ENCODE assay signal across 19 cellular contexts in genomic region chr3:62451211-62451892, GRCh38.
DNase-seq lines count a peak whose midpoint lies in the region; ATAC-seq, FAIRE-seq and TF ChIP-seq lines count a peak whose summit lies in the region.
"Had no signal": no experiment of that assay in that cellular context is flagged by ENCODE, and none has a peak within 500 bp of the region (broad histone marks: within the 10 kb centered on the region; RNA-seq: fewer than 3 reads in every experiment).

No MANE protein-coding gene starts in this region.

- H3K36me3 ChIP-seq in CD8-positive, alpha-beta T cell (ENCODE audit: insufficient read depth, low read length): no peaks in the 10 kb centered on the region
- H3K36me3 ChIP-seq in K562 (ENCODE audit: control insufficient read depth, insufficient read depth, low read length): no peaks in the 10 kb centered on the region
- no peaks in the 10 kb centered on the region for H3K36me3 ChIP-seq in tibial nerve
- H3K36me3 ChIP-seq in MM.1S (replicated peaks; ENCODE audit: insufficient read depth, low read length): no peaks in the 10 kb centered on the region
- H3K36me3 ChIP-seq: BE2C, SJSA1 had no signal

- no peaks in the 10 kb centered on the region for H3K27me3 ChIP-seq in CD8-positive, alpha-beta T cell (ENCODE audit: insufficient read depth, low read length)
- no peaks in the 10 kb centered on the region for H3K27me3 ChIP-seq in K562 (ENCODE audit: control insufficient read depth in 2 of 2, insufficient read depth in 2 of 2, low read length in 2 of 2)
- H3K27me3 ChIP-seq in tibial nerve: no peaks in the 10 kb centered on the region
- H3K27me3 ChIP-seq in MM.1S (replicated peaks; ENCODE audit: insufficient read depth, low read length): no peaks in the 10 kb centered on the region
- H3K27me3 ChIP-seq: BE2C, SJSA1 had no signal

- no peaks in the 10 kb centered on the region for H3K9me3 ChIP-seq in CD8-positive, alpha-beta T cell (ENCODE audit: low read length)
- H3K9me3 ChIP-seq in K562 (replicated peaks; ENCODE audit: control insufficient read depth, insufficient read depth, low read depth, low read length) (no peaks in the 10 kb centered on the region), tibial nerve (no peaks in the 10 kb centered on the region), MM.1S (replicated peaks; ENCODE audit: insufficient read depth, low read length) (no peaks in the 10 kb centered on the region)
- H3K9me3 ChIP-seq: BE2C, SJSA1 had no signal

- no peak for TF ChIP-seq CTCF in CD8-positive, alpha-beta T cell (IDR thresholded peaks at IDR 0.05)
- TF ChIP-seq CTCF in K562 (IDR thresholded peaks at IDR 0.05 in 2 of 3, conservative IDR thresholded peaks at IDR 0.05 in 1 of 3; ENCODE audit: insufficient read depth in 2 of 3, low read depth in 1 of 3, low read length in 3 of 3): no peak
- TF ChIP-seq CTCF in tibial nerve (IDR thresholded peaks at IDR 0.05): no peak
- no peak for TF ChIP-seq CTCF in MM.1S (IDR thresholded peaks at IDR 0.05; ENCODE audit: low read length)

- H3K4me2 ChIP-seq in K562 (ENCODE audit: insufficient read depth, low read length) (no peak overlapping the region), MM.1S (ENCODE audit: low read depth, low read length) (no peak overlapping the region)

- no TSS peak for BruUV-seq in K562 (replicated peaks; lab: Mats Ljungman, UMichigan)

- H3K4me1 ChIP-seq in CD8-positive, alpha-beta T cell (ENCODE audit: insufficient read depth, low read length): peaks cover 28% of the 10 kb centered on the region
- no peaks in the 10 kb centered on the region for H3K4me1 ChIP-seq in K562 (replicated peaks in 1 of 2; ENCODE audit: control insufficient read depth in 2 of 2, insufficient read depth in 2 of 2, low read length in 2 of 2)
- H3K4me1 ChIP-seq in tibial nerve: peaks cover 0 to 6% (median 0%) of the 10 kb centered on the region in 4 donors
- H3K4me1 ChIP-seq in MM.1S (ENCODE audit: low read length): no peaks in the 10 kb centered on the region
- H3K4me1 ChIP-seq: BE2C, SJSA1 had no signal

- CTCF ChIA-PET in CD8-positive, alpha-beta T cell (lab: Charles Lee): no interaction called here
- CTCF ChIA-PET in K562 (lab: Yijun Ruan, JAX; ENCODE audit: low intra/inter-chr PET ratio): no interaction called here

- no peaks in the 10 kb centered on the region for H3K9me1 ChIP-seq in K562 (ENCODE audit: control insufficient read depth, insufficient read depth, low read length)

- in situ Hi-C loops in K562 (cut with MboI): no loop called here

- peak overlapping the region; percentile 69 for H3K27ac Mint-ChIP-seq in CD8-positive, alpha-beta T cell

- H3K4me1 Mint-ChIP-seq in CD8-positive, alpha-beta T cell (ENCODE audit: low read depth): peaks cover 25% of the 10 kb centered on the region

- TF ChIP-seq EP300 in K562 (IDR thresholded peaks at IDR 0.05; ENCODE audit: low read length) (no peak), tibial nerve (IDR thresholded peaks at IDR 0.05) (no peak)

- no peak for TF ChIP-seq RAD21 in K562 (CRISPR knock-in tag; conservative IDR thresholded peaks at IDR 0.05 in 1 of 2, IDR thresholded peaks at IDR 0.05 in 1 of 2)

- no peaks in the 10 kb centered on the region for H3K9me2 ChIP-seq in MM.1S (replicated peaks; ENCODE audit: insufficient read depth, low read length)

- no peak for ATAC-seq in CD8-positive, alpha-beta T cell
- no peak for ATAC-seq in K562
- ATAC-seq: GM12878, Right ventricle myocardium inferior had no signal

- no peaks in the 10 kb centered on the region for H3K36me3 Mint-ChIP-seq in CD8-positive, alpha-beta T cell

- H3K79me2 ChIP-seq in K562 (ENCODE audit: control insufficient read depth, insufficient read depth, low read length) (no peaks in the 10 kb centered on the region), MM.1S (ENCODE audit: low read length) (no peaks in the 10 kb centered on the region)

- H4K20me1 ChIP-seq in K562 (replicated peaks; ENCODE audit: control insufficient read depth, insufficient read depth, low read length) (no peaks in the 10 kb centered on the region), MM.1S (ENCODE audit: insufficient read depth, low read length) (no peaks in the 10 kb centered on the region)

- H3K27ac ChIP-seq in CD8-positive, alpha-beta T cell (ENCODE audit: low read depth, low read length): no peak overlapping the region
- H3K27ac ChIP-seq in K562 (ENCODE audit: extremely low read depth, low read depth, low read length) (no peak overlapping the region), tibial nerve (no peak overlapping the region), MM.1S (ENCODE audit: low read length) (no peak overlapping the region)
- H3K27ac ChIP-seq: SJSA1 had no signal

- H3K4me3 ChIP-seq in CD8-positive, alpha-beta T cell (ENCODE audit: low read depth, low read length): no peak overlapping the region
- H3K4me3 ChIP-seq in Jurkat, Clone E6-1 (ENCODE audit: low read length): no peak overlapping the region
- H3K4me3 ChIP-seq in K562: no peak overlapping the region
- H3K4me3 ChIP-seq in tibial nerve: no peak overlapping the region
- no peak overlapping the region for H3K4me3 ChIP-seq in MM.1S (ENCODE audit: low read length)
- H3K4me3 ChIP-seq: GM12878, SJSA1 had no signal

- H3K27me3 Mint-ChIP-seq in CD8-positive, alpha-beta T cell (ENCODE audit: low read depth): no peaks in the 10 kb centered on the region

- intact Hi-C loops in CD8-positive, alpha-beta T cell (cut with DNase I, micrococcal nuclease): no loop called here
- intact Hi-C loops in K562 (cut with micrococcal nuclease): no loop called here

- DNase-seq in CD8-positive, alpha-beta T cell: no peak
- peak; percentile 32 for DNase-seq in Jurkat, Clone E6-1 (ENCODE audit: low read depth, low spot score)
- DNase-seq in K562 (ENCODE audit: extremely low read depth in 1 of 4, low spot score in 3 of 4): no peak
- peak; percentile 0 for DNase-seq in renal cortical epithelial cell (ENCODE audit: low read depth)
- DNase-seq in tibial nerve (ENCODE audit: low spot score in 2 of 2): no peak
- no peak for DNase-seq in MM.1S
- DNase-seq in DMS114 treated with DMSO at 0.1 percent for 48 hours (lab: John Stamatoyannopoulos, UW; ENCODE audit: unreplicated experiment): no peak
- DNase-seq: BE2C, DMS79, H7, KBM-7, NCI-H1092, NCI-H1436 treated with DMSO at 0.1 percent for 48 hours, NCI-H2029, NCI-H2171 treated with DMSO at 0.1 percent for 48 hours, NCI-H524 treated with DMSO at 0.1 percent for 48 hours had no signal

- TF ChIP-seq POLR2A in K562 (conservative IDR thresholded peaks at IDR 0.05): no peak
- no peak for TF ChIP-seq POLR2A in tibial nerve (IDR thresholded peaks at IDR 0.05)

- POLR2A ChIA-PET in CD8-positive, alpha-beta T cell (lab: Charles Lee): interaction anchor here (1.3 kb wide), 1 partner anchor 10 kb away, joined by 3 read pairs; no protein-coding TSS in a partner anchor
- POLR2A ChIA-PET in K562 (lab: Yijun Ruan, JAX): no interaction called here

- H3K9me3 Mint-ChIP-seq in CD8-positive, alpha-beta T cell: no peaks in the 10 kb centered on the region

- no peaks in the 10 kb centered on the region for H3F3A ChIP-seq in MM.1S (ENCODE audit: insufficient read depth, low read length)

- H3K9ac ChIP-seq in K562 (ENCODE audit: insufficient read depth in 1 of 2, low read depth in 2 of 2, low read length in 2 of 2) (no peak overlapping the region), MM.1S (ENCODE audit: low read length) (no peak overlapping the region)

- FAIRE-seq in K562 (lab: Jason Lieb, UNC): no peak
- FAIRE-seq: GM12878 had no signal

- no peak overlapping the region for H2AFZ ChIP-seq in K562 (ENCODE audit: low read depth, low read length)
- H2AFZ ChIP-seq in MM.1S (ENCODE audit: low read length): no peak overlapping the region

- WGBS in K562 (ENCODE audit: insufficient coverage, low coverage, missing lambda C conversion rate): 0% methylated on average over 6 of the region's 8 CpGs
- 61 to 68% methylated on average over 8 of the region's 8 CpGs for WGBS in tibial nerve, 2 donors

- peak overlapping the region; percentile 19 for H3K4me3 Mint-ChIP-seq in CD8-positive, alpha-beta T cell

TF ChIP-seq in K562, 482 proteins besides CTCF, POLR2A, EP300 and RAD21 (continues in another document):
- TF ChIP-seq ZFP91 (CRISPR knock-in tag; IDR thresholded peaks at IDR 0.05) (no peak), ZHX1 (conservative IDR thresholded peaks at IDR 0.05; ENCODE audit: low read length) (no peak), ARHGAP35 (IDR thresholded peaks at IDR 0.05; ENCODE audit: partially characterized antibody) (no peak), ZNF316 (IDR thresholded peaks at IDR 0.05) (0 out of 2 replicates have a peak, but pooled peaks have one; percentile 15), STAG1 (CRISPR knock-in tag; IDR thresholded peaks at IDR 0.05; ENCODE audit: borderline replicate concordance) (no peak), MAFG (tag; conservative IDR thresholded peaks at IDR 0.05) (0 out of 2 replicates have a peak, but pooled peaks have one; percentile 12)

Comparison
In these comparisons a context has a peak if more than half of its experiments do, and no peak if none do; other contexts are left out.
1. DNase-seq: peak in Jurkat, Clone E6-1 (single experiment) and renal cortical epithelial cell (single experiment); none in CD8-positive, alpha-beta T cell (0 of 7), K562 (0 of 4), tibial nerve (0 of 2), MM.1S (single experiment) and DMS114 treated with DMSO at 0.1 percent for 48 hours (single experiment).